11 cellular contexts compared by ENCODE assay signal in the genomic region with DNA sequence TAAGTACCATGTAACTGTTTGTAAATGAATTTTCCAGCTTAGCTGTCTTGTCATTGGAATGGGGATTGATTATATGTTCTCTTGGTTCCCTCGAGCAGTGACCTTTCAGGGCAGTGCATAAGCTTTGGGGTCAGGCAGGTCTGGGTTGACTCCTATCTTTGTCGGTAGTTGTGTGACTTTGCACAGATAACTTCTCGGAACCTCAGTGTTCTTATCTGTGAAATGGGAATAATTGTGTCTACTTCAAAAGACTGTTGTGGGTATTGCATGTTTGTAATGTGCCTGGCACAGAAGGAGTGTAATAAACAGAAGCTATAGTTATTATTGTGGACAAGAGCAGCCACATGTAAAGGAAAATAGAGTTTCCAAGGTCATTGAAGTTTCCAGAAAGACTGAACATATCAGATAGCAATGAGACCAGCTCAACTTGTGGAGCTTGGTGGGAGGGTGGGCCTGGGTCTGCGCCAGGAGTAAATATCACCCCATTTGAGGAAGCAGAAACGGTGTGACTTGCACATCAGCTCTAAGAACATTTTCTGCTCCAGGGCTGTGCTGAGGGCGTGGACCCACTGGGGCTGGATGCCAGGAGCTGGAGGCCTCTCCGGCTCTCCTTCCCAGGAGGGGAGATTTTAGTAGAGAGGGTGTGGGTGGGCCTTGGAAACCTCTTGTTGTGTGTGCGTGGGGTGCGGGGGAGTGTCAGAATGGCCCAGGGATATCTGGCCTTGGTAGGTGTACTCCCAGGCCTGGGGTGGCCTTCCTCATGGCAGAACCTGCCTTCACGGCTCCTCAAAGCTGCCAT. TPM values are rescaled to one million over a fixed set of nuclear protein-coding genes. Genes with fewer than 3 reads are reported as not detected.
DNase-seq lines count a peak whose midpoint lies in the region; FAIRE-seq and TF ChIP-seq lines count a peak whose summit lies in the region.
"Had no signal": no experiment of that assay in that cellular context is flagged by ENCODE, and none has a peak within 500 bp of the region (broad histone marks: within the 10 kb centered on the region; RNA-seq: fewer than 3 reads in every experiment).

No MANE protein-coding gene starts in this region.

- TF ChIP-seq CTCF in endothelial cell (IDR thresholded peaks at IDR 0.05; ENCODE audit: unreplicated experiment) (no peak), tibial nerve (IDR thresholded peaks at IDR 0.05) (no peak)

- intact Hi-C loops in activated CD4-positive, alpha-beta T cell treated with anti-CD3 and anti-CD28 coated beads, Interleukin-2, amount 10 ng/mL, durations not matched to agents 24 days and 14 days (cut with micrococcal nuclease) = no loop called here

- no peaks in the 10 kb centered on the region for H3K9me3 Mint-ChIP-seq in endothelial cell (ENCODE audit: unreplicated experiment)
- no peaks in the 10 kb centered on the region for H3K9me3 Mint-ChIP-seq in activated CD4-positive, alpha-beta T cell treated with anti-CD3 and anti-CD28 coated beads, Interleukin-2, amount 10 ng/mL, durations not matched to agents 24 days and 14 days
- H3K9me3 Mint-ChIP-seq: activated naive CD8-positive, alpha-beta T cell treated with anti-CD3 and anti-CD28 coated beads for 36 hours had no signal

- peak overlapping the region; percentile 57 for H3K27ac Mint-ChIP-seq in endothelial cell (ENCODE audit: unreplicated experiment)
- no peak overlapping the region for H3K27ac Mint-ChIP-seq in activated CD4-positive, alpha-beta T cell treated with anti-CD3 and anti-CD28 coated beads, Interleukin-2, amount 10 ng/mL, durations not matched to agents 24 days and 14 days
- H3K27ac Mint-ChIP-seq: activated CD4-positive, alpha-beta memory T cell treated with anti-CD3 and anti-CD28 coated beads for 36 hours; activated naive CD8-positive, alpha-beta T cell treated with anti-CD3 and anti-CD28 coated beads for 36 hours had no signal

- peak; percentile 67 to 83 for DNase-seq in NOMO-1 (lab: John Stamatoyannopoulos, UW; ENCODE audit: unreplicated experiment in 2 of 2)
- DNase-seq in endothelial cell (ENCODE audit: low spot score) = no peak
- DNase-seq in mesenteric fat pad (ENCODE audit: low spot score) = peak; percentile 89
- DNase-seq in tibial nerve (ENCODE audit: low spot score in 2 of 2) = peak in 1 of 2 donors; percentile 58
- no peak for DNase-seq in SJCRH30
- DNase-seq in frontal cortex (ENCODE audit: low spot score in 2 of 2) = no peak
- no peak for DNase-seq in hippocampal formation (lab: John Stamatoyannopoulos, UW)
- no peak for DNase-seq in activated CD4-positive, alpha-beta T cell treated with anti-CD3 and anti-CD28 coated beads, Interleukin-2, amount 10 ng/mL, durations not matched to agents 24 days and 14 days
- DNase-seq: activated CD4-positive, alpha-beta memory T cell treated with anti-CD3 and anti-CD28 coated beads for 36 hours; activated naive CD8-positive, alpha-beta T cell treated with anti-CD3 and anti-CD28 coated beads for 36 hours had no signal

- no peaks in the 10 kb centered on the region for H3K27me3 ChIP-seq in tibial nerve
- no peaks in the 10 kb centered on the region for H3K27me3 ChIP-seq in SJCRH30

- no peak for TF ChIP-seq POLR2A in tibial nerve (IDR thresholded peaks at IDR 0.05)

- 65 to 66% methylated on average over 10 of the region's 10 CpGs for WGBS in tibial nerve, 2 donors

- peak overlapping the region; percentile 53 to 97 (median 78) for H3K27ac ChIP-seq in tibial nerve
- no peak overlapping the region for H3K27ac ChIP-seq in SJCRH30

- no peak overlapping the region for H3K4me3 Mint-ChIP-seq in endothelial cell (ENCODE audit: unreplicated experiment)
- no peak overlapping the region for H3K4me3 Mint-ChIP-seq in activated CD4-positive, alpha-beta T cell treated with anti-CD3 and anti-CD28 coated beads, Interleukin-2, amount 10 ng/mL, durations not matched to agents 24 days and 14 days
- H3K4me3 Mint-ChIP-seq: activated CD4-positive, alpha-beta memory T cell treated with anti-CD3 and anti-CD28 coated beads for 36 hours; activated naive CD8-positive, alpha-beta T cell treated with anti-CD3 and anti-CD28 coated beads for 36 hours had no signal

- no peak for FAIRE-seq in frontal cortex (lab: Jason Lieb, UNC)
- FAIRE-seq: endometrium had no signal

- TF ChIP-seq EP300 in tibial nerve (IDR thresholded peaks at IDR 0.05) = no peak

- H3K9me3 ChIP-seq in tibial nerve = no peaks in the 10 kb centered on the region
- no peaks in the 10 kb centered on the region for H3K9me3 ChIP-seq in SJCRH30 (replicated peaks)

- peaks cover 33% of the 10 kb centered on the region for H3K4me1 Mint-ChIP-seq in endothelial cell (ENCODE audit: unreplicated experiment)
- peaks cover 38% of the 10 kb centered on the region for H3K4me1 Mint-ChIP-seq in activated CD4-positive, alpha-beta T cell treated with anti-CD3 and anti-CD28 coated beads, Interleukin-2, amount 10 ng/mL, durations not matched to agents 24 days and 14 days

- peaks cover 7% of the 10 kb centered on the region for H3K27me3 Mint-ChIP-seq in endothelial cell (ENCODE audit: unreplicated experiment)
- peaks cover 3% of the 10 kb centered on the region for H3K27me3 Mint-ChIP-seq in activated CD4-positive, alpha-beta T cell treated with anti-CD3 and anti-CD28 coated beads, Interleukin-2, amount 10 ng/mL, durations not matched to agents 24 days and 14 days
- H3K27me3 Mint-ChIP-seq: activated CD4-positive, alpha-beta memory T cell treated with anti-CD3 and anti-CD28 coated beads for 36 hours; activated naive CD8-positive, alpha-beta T cell treated with anti-CD3 and anti-CD28 coated beads for 36 hours had no signal

- peaks cover 0 to 73% (median 26%) of the 10 kb centered on the region in 4 donors for H3K4me1 ChIP-seq in tibial nerve
- no peaks in the 10 kb centered on the region for H3K4me1 ChIP-seq in SJCRH30

- no peak overlapping the region for H3K4me3 ChIP-seq in tibial nerve
- H3K4me3 ChIP-seq in SJCRH30 = no peak overlapping the region

- H3K36me3 ChIP-seq in tibial nerve (no peaks in the 10 kb centered on the region), SJCRH30 (no peaks in the 10 kb centered on the region)

- H3K36me3 Mint-ChIP-seq in endothelial cell (ENCODE audit: low read depth, unreplicated experiment) = no peaks in the 10 kb centered on the region
- H3K36me3 Mint-ChIP-seq in activated CD4-positive, alpha-beta T cell treated with anti-CD3 and anti-CD28 coated beads, Interleukin-2, amount 10 ng/mL, durations not matched to agents 24 days and 14 days (ENCODE audit: low read depth) = no peaks in the 10 kb centered on the region
- H3K36me3 Mint-ChIP-seq: activated CD4-positive, alpha-beta memory T cell treated with anti-CD3 and anti-CD28 coated beads for 36 hours; activated naive CD8-positive, alpha-beta T cell treated with anti-CD3 and anti-CD28 coated beads for 36 hours had no signal

RNA-seq across cellular contexts. Expression of a gene that starts 19.8 kb away (rescaled TPM):
- 41.5 TPM for total RNA-seq in endothelial cell (ENCODE audit: unreplicated experiment)
- total RNA-seq in mesenteric fat pad = 1,900 TPM
- 1,000 to 10,000 TPM in 1 of 4 donors, 100 to 1,000 TPM in 3; 373 to 1,352 (median 619) TPM for total RNA-seq in tibial nerve
- 2.9 and 3.1 TPM in 2 replicates for total RNA-seq in SJCRH30 (2014; rRNA removed; shearing (Covaris generic))
- 15.1 TPM for total RNA-seq in frontal cortex
- 26.5 and 29.6 TPM in 2 replicates for total RNA-seq in activated CD4-positive, alpha-beta T cell treated with anti-CD3 and anti-CD28 coated beads, Interleukin-2, amount 10 ng/mL, durations not matched to agents 24 days and 14 days

Comparison
In these comparisons a context has a peak if more than half of its experiments do, and no peak if none do; other contexts are left out.
1. DNase-seq: peak in NOMO-1 (2 of 2) and mesenteric fat pad (single experiment); none in endothelial cell (single experiment), SJCRH30 (0 of 2), frontal cortex (0 of 2), hippocampal formation (0 of 2) and activated CD4-positive, alpha-beta T cell treated with anti-CD3 and anti-CD28 coated beads, Interleukin-2, amount 10 ng/mL, durations not matched to agents 24 days and 14 days (single experiment).